1 cellular context compared by ENCODE assay signal in genomic region chr1:42335050-42335808, GRCh38.
A peak's percentile ranks its signal among the peaks of the same experiment; 100 is the strongest.
TF ChIP-seq lines count a peak whose summit lies in the region.

FOXJ3 (minus strand) TSS chr1:42335235; CDS start chr1:42311093, 24,142 bp downstream.

TF ChIP-seq in GM12878, 131 proteins besides CTCF, POLR2A, EP300 and RAD21 (continued from another document and continues in another):
- TF ChIP-seq E4F1 (IDR thresholded peaks at IDR 0.05; ENCODE audit: borderline replicate concordance, partially characterized antibody) = no peak
- TF ChIP-seq ZNF24 (IDR thresholded peaks at IDR 0.05) = peak; percentile 51
- peak; percentile 65; the same call in 1 of the 2 replicates for TF ChIP-seq ELK1 (IDR thresholded peaks at IDR 0.05; ENCODE audit: low read depth, low read length)
- peak; percentile 94 for TF ChIP-seq NR2C1 (IDR thresholded peaks at IDR 0.05)
- TF ChIP-seq NBN (IDR thresholded peaks at IDR 0.05) = peak; percentile 94
- TF ChIP-seq ZNF217 (IDR thresholded peaks at IDR 0.05) = peak; percentile 61; the same call in 1 of the 2 replicates
- peak; percentile 78 for TF ChIP-seq GABPA (IDR thresholded peaks at IDR 0.05; ENCODE audit: low read depth)
- no peak for TF ChIP-seq CBX3 (IDR thresholded peaks at IDR 0.05; ENCODE audit: borderline replicate concordance, low read depth)
- TF ChIP-seq POLR2AphosphoS5 (IDR thresholded peaks at IDR 0.05; ENCODE audit: low read length) = peak; percentile 94
- peak; percentile 61 for TF ChIP-seq DPF2 (IDR thresholded peaks at IDR 0.05)
- peak; percentile 94 for TF ChIP-seq ZNF687 (IDR thresholded peaks at IDR 0.05)
- TF ChIP-seq SIN3A (IDR thresholded peaks at IDR 0.05; ENCODE audit: low read depth, low read length) = no peak
- peak; percentile 82 for TF ChIP-seq FOXK2 (IDR thresholded peaks at IDR 0.05)
- peak; percentile 24 for TF ChIP-seq KLF5 (IDR thresholded peaks at IDR 0.05; ENCODE audit: partially characterized antibody)
- no peak for TF ChIP-seq BMI1 (IDR thresholded peaks at IDR 0.05; ENCODE audit: borderline replicate concordance)
- TF ChIP-seq HDGF (IDR thresholded peaks at IDR 0.05) = peak; percentile 77; the same call in 1 of the 2 replicates
- TF ChIP-seq, protein P1, sequence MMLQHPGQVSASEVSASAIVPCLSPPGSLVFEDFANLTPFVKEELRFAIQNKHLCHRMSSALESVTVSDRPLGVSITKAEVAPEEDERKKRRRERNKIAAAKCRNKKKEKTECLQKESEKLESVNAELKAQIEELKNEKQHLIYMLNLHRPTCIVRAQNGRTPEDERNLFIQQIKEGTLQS (IDR thresholded peaks at IDR 0.05; ENCODE audit: borderline replicate concordance, extremely low read depth, low read depth, low read length) = no peak
- 0 out of 2 replicates have a peak, but pooled peaks have one; percentile 1 for TF ChIP-seq RFX5 (IDR thresholded peaks at IDR 0.05; ENCODE audit: low read depth, low read length)
- TF ChIP-seq EGR1 (IDR thresholded peaks at IDR 0.05; ENCODE audit: borderline replicate concordance in 1 of 2, low read depth in 2 of 2, low read length in 2 of 2) = peak; percentile 93 to 100
- TF ChIP-seq CREM (IDR thresholded peaks at IDR 0.05; ENCODE audit: low read depth) = peak; percentile 95
- TF ChIP-seq SUPT20H (IDR thresholded peaks at IDR 0.05; ENCODE audit: borderline replicate concordance, control insufficient read depth, low read depth, low read length) = no peak
- TF ChIP-seq, protein P2, sequence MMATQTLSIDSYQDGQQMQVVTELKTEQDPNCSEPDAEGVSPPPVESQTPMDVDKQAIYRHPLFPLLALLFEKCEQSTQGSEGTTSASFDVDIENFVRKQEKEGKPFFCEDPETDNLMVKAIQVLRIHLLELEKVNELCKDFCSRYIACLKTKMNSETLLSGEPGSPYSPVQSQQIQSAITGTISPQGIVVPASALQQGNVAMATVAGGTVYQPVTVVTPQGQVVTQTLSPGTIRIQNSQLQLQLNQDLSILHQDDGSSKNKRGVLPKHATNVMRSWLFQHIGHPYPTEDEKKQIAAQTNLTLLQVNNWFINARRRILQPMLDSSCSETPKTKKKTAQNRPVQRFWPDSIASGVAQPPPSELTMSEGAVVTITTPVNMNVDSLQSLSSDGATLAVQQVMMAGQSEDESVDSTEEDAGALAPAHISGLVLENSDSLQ (IDR thresholded peaks at IDR 0.05) = peak; percentile 85
- TF ChIP-seq, protein P3, sequence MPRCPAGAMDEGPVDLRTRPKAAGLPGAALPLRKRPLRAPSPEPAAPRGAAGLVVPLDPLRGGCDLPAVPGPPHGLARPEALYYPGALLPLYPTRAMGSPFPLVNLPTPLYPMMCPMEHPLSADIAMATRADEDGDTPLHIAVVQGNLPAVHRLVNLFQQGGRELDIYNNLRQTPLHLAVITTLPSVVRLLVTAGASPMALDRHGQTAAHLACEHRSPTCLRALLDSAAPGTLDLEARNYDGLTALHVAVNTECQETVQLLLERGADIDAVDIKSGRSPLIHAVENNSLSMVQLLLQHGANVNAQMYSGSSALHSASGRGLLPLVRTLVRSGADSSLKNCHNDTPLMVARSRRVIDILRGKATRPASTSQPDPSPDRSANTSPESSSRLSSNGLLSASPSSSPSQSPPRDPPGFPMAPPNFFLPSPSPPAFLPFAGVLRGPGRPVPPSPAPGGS (IDR thresholded peaks at IDR 0.05; ENCODE audit: borderline replicate concordance, insufficient read depth, low read depth, low read length, poor library complexity, severe bottlenecking) = peak; percentile 38
- TF ChIP-seq SMARCA5 (IDR thresholded peaks at IDR 0.05) = peak; percentile 97
- peak; percentile 52; the same call in 1 of the 2 replicates for TF ChIP-seq TCF12 (IDR thresholded peaks at IDR 0.05; ENCODE audit: low read depth, low read length)
- peak; percentile 43; the same call in 1 of the 2 replicates for TF ChIP-seq BCL11A (IDR thresholded peaks at IDR 0.05; ENCODE audit: low read depth, low read length)
- 0 out of 2 replicates have a peak, but pooled peaks have one; percentile 30 for TF ChIP-seq TBL1XR1 (IDR thresholded peaks at IDR 0.05; ENCODE audit: low read depth, low read length)
- no peak for TF ChIP-seq SPI1 (IDR thresholded peaks at IDR 0.05; ENCODE audit: borderline replicate concordance, insufficient read depth, low read depth, low read length)
- TF ChIP-seq POU2F2 (IDR thresholded peaks at IDR 0.05; ENCODE audit: borderline replicate concordance, low read depth, low read length) = peak; percentile 86
- peak; percentile 54; the same call in 1 of the 2 replicates for TF ChIP-seq GATAD2B (conservative IDR thresholded peaks at IDR 0.05; ENCODE audit: low read depth)
- TF ChIP-seq MEF2A (IDR thresholded peaks at IDR 0.05; ENCODE audit: insufficient read depth, low read depth, low read length) = peak; percentile 67; the same call in 1 of the 2 replicates
- TF ChIP-seq ZZZ3 (IDR thresholded peaks at IDR 0.05; ENCODE audit: control insufficient read depth, insufficient read length, low read depth) = no peak
- TF ChIP-seq NKRF (conservative IDR thresholded peaks at IDR 0.05) = no peak; the same call in none of the 2 replicates
- no peak for TF ChIP-seq KDM1A (IDR thresholded peaks at IDR 0.05; ENCODE audit: borderline replicate concordance)
- peak; percentile 97 for TF ChIP-seq TARDBP (IDR thresholded peaks at IDR 0.05; ENCODE audit: borderline replicate concordance)
- peak; percentile 76; the same call in 1 of the 2 replicates for TF ChIP-seq TCF3 (IDR thresholded peaks at IDR 0.05; ENCODE audit: borderline replicate concordance, insufficient read depth, low read depth, low read length)
- TF ChIP-seq PML (IDR thresholded peaks at IDR 0.05; ENCODE audit: low read length) = peak; percentile 95
- peak; percentile 77 for TF ChIP-seq MAX (IDR thresholded peaks at IDR 0.05; ENCODE audit: low read depth, low read length)
- TF ChIP-seq CHD2 (IDR thresholded peaks at IDR 0.05; ENCODE audit: borderline replicate concordance, low read depth, low read length) = peak; percentile 98
- peak; percentile 64; the same call in 1 of the 2 replicates for TF ChIP-seq MTA2 (IDR thresholded peaks at IDR 0.05; ENCODE audit: low read depth)
- no peak for TF ChIP-seq MTA3 (IDR thresholded peaks at IDR 0.05; ENCODE audit: borderline replicate concordance, low read length)
- TF ChIP-seq TAF1 (IDR thresholded peaks at IDR 0.05; ENCODE audit: borderline replicate concordance, low read depth, low read length) = peak; percentile 98
- peak; percentile 87 for TF ChIP-seq YY1 (IDR thresholded peaks at IDR 0.05; ENCODE audit: low read depth, low read length)
- TF ChIP-seq LARP7 (IDR thresholded peaks at IDR 0.05) = peak; percentile 83; the same call in 1 of the 2 replicates
- peak; percentile 54 for TF ChIP-seq SIX5 (IDR thresholded peaks at IDR 0.05; ENCODE audit: low read depth, low read length, severe bottlenecking)
- no peak for TF ChIP-seq PAX8 (IDR thresholded peaks at IDR 0.05)
- 0 out of 2 replicates have a peak, but pooled peaks have one; percentile 53 for TF ChIP-seq ESRRA (IDR thresholded peaks at IDR 0.05; ENCODE audit: low read length)
- TF ChIP-seq, protein P4, sequence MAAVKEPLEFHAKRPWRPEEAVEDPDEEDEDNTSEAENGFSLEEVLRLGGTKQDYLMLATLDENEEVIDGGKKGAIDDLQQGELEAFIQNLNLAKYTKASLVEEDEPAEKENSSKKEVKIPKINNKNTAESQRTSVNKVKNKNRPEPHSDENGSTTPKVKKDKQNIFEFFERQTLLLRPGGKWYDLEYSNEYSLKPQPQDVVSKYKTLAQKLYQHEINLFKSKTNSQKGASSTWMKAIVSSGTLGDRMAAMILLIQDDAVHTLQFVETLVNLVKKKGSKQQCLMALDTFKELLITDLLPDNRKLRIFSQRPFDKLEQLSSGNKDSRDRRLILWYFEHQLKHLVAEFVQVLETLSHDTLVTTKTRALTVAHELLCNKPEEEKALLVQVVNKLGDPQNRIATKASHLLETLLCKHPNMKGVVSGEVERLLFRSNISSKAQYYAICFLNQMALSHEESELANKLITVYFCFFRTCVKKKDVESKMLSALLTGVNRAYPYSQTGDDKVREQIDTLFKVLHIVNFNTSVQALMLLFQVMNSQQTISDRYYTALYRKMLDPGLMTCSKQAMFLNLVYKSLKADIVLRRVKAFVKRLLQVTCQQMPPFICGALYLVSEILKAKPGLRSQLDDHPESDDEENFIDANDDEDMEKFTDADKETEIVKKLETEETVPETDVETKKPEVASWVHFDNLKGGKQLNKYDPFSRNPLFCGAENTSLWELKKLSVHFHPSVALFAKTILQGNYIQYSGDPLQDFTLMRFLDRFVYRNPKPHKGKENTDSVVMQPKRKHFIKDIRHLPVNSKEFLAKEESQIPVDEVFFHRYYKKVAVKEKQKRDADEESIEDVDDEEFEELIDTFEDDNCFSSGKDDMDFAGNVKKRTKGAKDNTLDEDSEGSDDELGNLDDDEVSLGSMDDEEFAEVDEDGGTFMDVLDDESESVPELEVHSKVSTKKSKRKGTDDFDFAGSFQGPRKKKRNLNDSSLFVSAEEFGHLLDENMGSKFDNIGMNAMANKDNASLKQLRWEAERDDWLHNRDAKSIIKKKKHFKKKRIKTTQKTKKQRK (IDR thresholded peaks at IDR 0.05; ENCODE audit: low read depth, low read length) = no peak
